ENCODE assay signal across 8 cellular contexts in the genomic region with DNA sequence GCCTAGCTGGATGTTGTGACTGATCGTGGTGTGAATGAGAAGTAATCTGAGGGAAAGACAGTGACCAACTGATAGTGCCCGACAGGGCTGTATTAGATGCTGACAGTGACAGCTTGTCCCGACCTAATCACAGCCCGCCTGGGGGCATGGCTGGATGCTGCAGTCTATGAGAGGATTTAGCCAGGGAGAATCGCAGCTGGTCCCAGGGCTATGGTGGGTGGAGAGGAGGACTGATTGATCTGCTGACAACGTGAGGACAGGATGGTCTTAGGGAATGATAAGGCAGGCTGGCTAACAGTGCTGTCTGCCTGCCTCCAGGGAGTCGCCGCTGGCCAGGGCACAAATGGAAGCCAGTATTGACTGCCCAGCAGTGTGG. TPM values are rescaled to one million over a fixed set of nuclear protein-coding genes. Genes with fewer than 3 reads are reported as not detected.
DNase-seq lines count a peak whose midpoint lies in the region; ATAC-seq, FAIRE-seq and TF ChIP-seq lines count a peak whose summit lies in the region.

No MANE protein-coding gene starts in this region.

- intact Hi-C loops in kidney (cut with DNase I): no loop called here
- intact Hi-C loops in lower leg skin (cut with DNase I; ENCODE audit: low total_unique reads): no loop called here

- H3K9me3 ChIP-seq in CD4-positive, CD25-positive, alpha-beta regulatory T cell (ENCODE audit: control insufficient read depth in 2 of 2, low read length in 2 of 2): no peaks in the 10 kb centered on the region
- H3K9me3 ChIP-seq in kidney (ENCODE audit: control insufficient read depth in 1 of 2, low read length in 2 of 2): no peaks in the 10 kb centered on the region
- no peaks in the 10 kb centered on the region for H3K9me3 ChIP-seq in suprapubic skin

- H3K36me3 Mint-ChIP-seq in CD4-positive, CD25-positive, alpha-beta regulatory T cell: peaks cover 7% of the 10 kb centered on the region

- no peak for FAIRE-seq in kidney (lab: Jason Lieb, UNC)

- TF ChIP-seq POLR2A in suprapubic skin (IDR thresholded peaks at IDR 0.05) (no peak), lower leg skin (IDR thresholded peaks at IDR 0.05) (no peak)

- ATAC-seq in CD4-positive, CD25-positive, alpha-beta regulatory T cell (ENCODE audit: low read depth in 2 of 2): no peak
- peak; percentile 10 for ATAC-seq in HG03064 (IDR thresholded peaks at IDR 0.05; ENCODE audit: low read depth, unreplicated experiment)
- no peak for ATAC-seq in GM21619 (IDR thresholded peaks at IDR 0.05; ENCODE audit: unreplicated experiment)

- H3K27me3 Mint-ChIP-seq in CD4-positive, CD25-positive, alpha-beta regulatory T cell: no peaks in the 10 kb centered on the region

- H3K36me3 ChIP-seq in CD4-positive, CD25-positive, alpha-beta regulatory T cell (ENCODE audit: control insufficient read depth, insufficient read depth, low read length): peaks cover 12% of the 10 kb centered on the region
- H3K36me3 ChIP-seq in kidney (ENCODE audit: control insufficient read depth in 1 of 2, insufficient read depth in 2 of 2, low read length in 2 of 2): peaks cover 0 to 4% of the 10 kb centered on the region in 2 donors
- peaks cover 10% of the 10 kb centered on the region for H3K36me3 ChIP-seq in suprapubic skin

- no peak for DNase-seq in CD4-positive, CD25-positive, alpha-beta regulatory T cell
- DNase-seq in kidney (no peak), suprapubic skin (ENCODE audit: low spot score in 2 of 2) (no peak), NCI-H1694 treated with DMSO at 0.1 percent for 48 hours (lab: John Stamatoyannopoulos, UW) (no peak), lower leg skin (ENCODE audit: low spot score in 2 of 2) (no peak)

- peak overlapping the region; percentile 91 to 94 (median 93) for H3K4me3 Mint-ChIP-seq in CD4-positive, CD25-positive, alpha-beta regulatory T cell

- H3K27me3 ChIP-seq in CD4-positive, CD25-positive, alpha-beta regulatory T cell (ENCODE audit: control insufficient read depth, insufficient read depth, low read length): no peaks in the 10 kb centered on the region
- H3K27me3 ChIP-seq in suprapubic skin: no peaks in the 10 kb centered on the region

- peaks cover 0 to 34% (median 5%) of the 10 kb centered on the region in 4 donors for H3K4me1 Mint-ChIP-seq in CD4-positive, CD25-positive, alpha-beta regulatory T cell

- 59% methylated on average over 4 of the region's 8 CpGs for WGBS in suprapubic skin
- 0 to 40% methylated on average over 7 to 8 of the region's 8 CpGs for WGBS in lower leg skin, 2 donors

- no peak for TF ChIP-seq EP300 in suprapubic skin (IDR thresholded peaks at IDR 0.05)

- no peaks in the 10 kb centered on the region for H3K9me3 Mint-ChIP-seq in CD4-positive, CD25-positive, alpha-beta regulatory T cell

- H3K27ac Mint-ChIP-seq in CD4-positive, CD25-positive, alpha-beta regulatory T cell: peak overlapping the region; percentile 95 to 98 (median 98)

- peak overlapping the region; percentile 73 for H3K4me3 ChIP-seq in CD4-positive, CD25-positive, alpha-beta regulatory T cell (ENCODE audit: low read depth, low read length)
- peak overlapping the region; percentile 79 to 82 for H3K4me3 ChIP-seq in kidney (ENCODE audit: low read length in 2 of 2)
- H3K4me3 ChIP-seq in suprapubic skin: peak overlapping the region; percentile 78
- H3K4me3 ChIP-seq in lower leg skin (ENCODE audit: low read depth, poor library complexity, severe bottlenecking): no peak overlapping the region

- peak overlapping the region; percentile 80 to 88 for H3K9ac ChIP-seq in kidney (ENCODE audit: low read length in 2 of 2)

- peak overlapping the region; percentile 83 for H3K27ac ChIP-seq in CD4-positive, CD25-positive, alpha-beta regulatory T cell (ENCODE audit: insufficient read depth, low read length, poor library complexity, severe bottlenecking)
- H3K27ac ChIP-seq in angular gyrus (ENCODE audit: low read depth, low read length) (peak overlapping the region; percentile 90), kidney (ENCODE audit: low read depth in 2 of 2, low read length in 2 of 2) (peak overlapping the region; percentile 77 to 89), suprapubic skin (peak overlapping the region; percentile 82)

- TF ChIP-seq CTCF in kidney (IDR thresholded peaks at IDR 0.05; ENCODE audit: borderline replicate concordance, extremely low read depth, insufficient read depth) (no peak), suprapubic skin (IDR thresholded peaks at IDR 0.05) (no peak), lower leg skin (IDR thresholded peaks at IDR 0.05) (no peak)

- H3K4me1 ChIP-seq in CD4-positive, CD25-positive, alpha-beta regulatory T cell (ENCODE audit: control insufficient read depth, insufficient read depth, low read length, poor library complexity, severe bottlenecking): peaks cover 9% of the 10 kb centered on the region
- H3K4me1 ChIP-seq in kidney (ENCODE audit: control insufficient read depth in 1 of 2, insufficient read depth in 1 of 2, low read depth in 1 of 2, low read length in 2 of 2) (peaks cover 0 to 8% of the 10 kb centered on the region in 2 donors), suprapubic skin (peaks cover 22% of the 10 kb centered on the region)

RNA-seq across cellular contexts. Expression of a gene that starts 0.6 kb away (rescaled TPM):
- 8.0 TPM for total RNA-seq in CD4-positive, CD25-positive, alpha-beta regulatory T cell
- polyA plus RNA-seq in CD4-positive, CD25-positive, alpha-beta regulatory T cell: 10 to 100 TPM; 10.8 to 15.7 (median 13.3) TPM
- total RNA-seq in kidney (5.0 TPM), suprapubic skin (10 to 100 TPM in 1 of 4 donors, 1 to 10 TPM in 3; 5.9 to 15.1 (median 8.7) TPM), lower leg skin (10 to 100 TPM in 1 of 4 donors, 1 to 10 TPM in 3; 6.7 to 15.0 (median 9.2) TPM)
- 2.8 TPM for polyA plus RNA-seq in kidney (ENCODE audit: insufficient read depth, low read depth, low replicate concordance)

RNA-seq across cellular contexts. Expression of a gene that starts 12.3 kb away (rescaled TPM):
- total RNA-seq in CD4-positive, CD25-positive, alpha-beta regulatory T cell: 101 TPM
- 10 to 100 TPM; 12.4 to 21.8 (median 20.3) TPM for polyA plus RNA-seq in CD4-positive, CD25-positive, alpha-beta regulatory T cell
- total RNA-seq in kidney (14.2 TPM), suprapubic skin (1 to 10 TPM in 3 of 4 donors, under 1 TPM in 1; 0.68 to 5.2 (median 3.5) TPM), lower leg skin (1 to 10 TPM; 1.3 to 4.1 (median 3.2) TPM)
- 2.2 TPM for polyA plus RNA-seq in kidney (ENCODE audit: insufficient read depth, low read depth, low replicate concordance)
